Comparison of ENCODE assay signal across 2 cellular contexts in genomic region chr5:6710078-6710477, GRCh38.
TF ChIP-seq lines count a peak whose summit lies in the region.

No MANE protein-coding gene starts in this region.

TF ChIP-seq in Ishikawa, 13 proteins besides CTCF, POLR2A, EP300 and RAD21:
- peak; percentile 95 for TF ChIP-seq CEBPB (IDR thresholded peaks at IDR 0.05)
- TF ChIP-seq TAF1 (IDR thresholded peaks at IDR 0.05; ENCODE audit: low read depth), result no peak
- no peak for TF ChIP-seq USF1 (IDR thresholded peaks at IDR 0.05)
- no peak; the same call in 1 of the 2 replicates for TF ChIP-seq CREB1 (IDR thresholded peaks at IDR 0.05; ENCODE audit: low read depth)
- no peak for TF ChIP-seq REST (IDR thresholded peaks at IDR 0.05; ENCODE audit: low read depth)
- TF ChIP-seq TEAD4 (IDR thresholded peaks at IDR 0.05), result peak; percentile 86
- no peak for TF ChIP-seq YY1 (IDR thresholded peaks at IDR 0.05; ENCODE audit: low read depth)
- TF ChIP-seq ZBTB7A (IDR thresholded peaks at IDR 0.05; ENCODE audit: low read depth), result no peak
- TF ChIP-seq MAX (IDR thresholded peaks at IDR 0.05), result peak; percentile 43; the same call in 1 of the 2 replicates
- TF ChIP-seq TCF12 (IDR thresholded peaks at IDR 0.05; ENCODE audit: low read depth), result peak; percentile 92
- peak; percentile 50; the same call in 1 of the 2 replicates for TF ChIP-seq FOXM1 (IDR thresholded peaks at IDR 0.05; ENCODE audit: borderline replicate concordance, low read depth)
- no peak for TF ChIP-seq EGR1 (IDR thresholded peaks at IDR 0.05)
- peak; percentile 98 for TF ChIP-seq NFIC (IDR thresholded peaks at IDR 0.05)

TF ChIP-seq in H1, 55 proteins besides CTCF, POLR2A, EP300 and RAD21:
- TF ChIP-seq GABPA (IDR thresholded peaks at IDR 0.05; ENCODE audit: borderline replicate concordance, insufficient read depth, low read length) (no peak), SP2 (IDR thresholded peaks at IDR 0.05; ENCODE audit: low read length) (no peak), CBX8 (IDR thresholded peaks at IDR 0.05; ENCODE audit: borderline replicate concordance, low read depth, low read length) (no peak), PHF8 (conservative IDR thresholded peaks at IDR 0.05; ENCODE audit: low read depth, low read length) (no peak), SRF (IDR thresholded peaks at IDR 0.05; ENCODE audit: low read depth, low read length) (no peak), POLR2AphosphoS5 (IDR thresholded peaks at IDR 0.05; ENCODE audit: low read depth, low read length) (no peak), JUND (IDR thresholded peaks at IDR 0.05; ENCODE audit: low read length) (no peak), KDM1A (IDR thresholded peaks at IDR 0.05; ENCODE audit: borderline replicate concordance, low read length) (no peak), TCF12 (IDR thresholded peaks at IDR 0.05; ENCODE audit: low read depth, low read length) (no peak)
